Comparison of ENCODE assay signal across 1 cellular context in the genomic region with DNA sequence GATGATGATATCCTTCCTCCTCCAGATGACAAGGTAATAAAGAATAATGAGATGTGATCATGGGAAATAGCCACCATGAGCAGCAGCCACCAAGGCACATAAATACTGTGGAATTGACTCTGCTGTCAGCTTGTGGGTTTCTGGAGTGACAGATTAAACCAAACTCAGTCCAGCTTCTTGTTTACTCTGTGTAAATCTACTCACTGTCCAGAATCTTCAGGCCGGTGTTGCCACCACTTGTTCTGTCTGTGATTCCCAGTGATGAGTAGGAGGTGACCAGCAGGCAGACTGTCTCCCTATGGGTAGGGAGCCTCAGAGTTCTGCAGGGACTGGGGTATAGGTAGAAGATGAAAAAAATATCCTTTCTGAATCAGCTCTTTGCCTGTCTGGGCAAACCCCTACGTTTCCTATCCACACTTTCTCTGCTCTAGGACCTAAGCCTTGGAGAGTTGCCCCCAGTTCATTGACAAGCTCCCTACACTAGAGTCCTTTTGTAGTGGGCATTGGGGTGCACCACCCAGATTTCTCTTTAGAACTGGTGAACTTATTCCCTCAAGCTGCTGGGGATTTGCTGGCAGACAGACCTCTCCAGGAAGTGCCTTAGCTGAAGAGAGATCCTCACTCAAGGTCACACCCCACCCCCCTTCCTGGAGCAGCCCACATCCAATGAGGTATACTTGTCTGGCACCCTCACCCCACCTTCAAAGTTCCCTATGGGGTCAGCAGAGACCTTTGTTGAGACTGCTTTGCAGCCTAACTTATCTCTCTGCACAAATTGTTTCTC.
TF ChIP-seq lines count a peak whose summit lies in the region.

No MANE protein-coding gene starts in this region.

TF ChIP-seq in HepG2, 621 proteins besides CTCF, POLR2A, EP300 and RAD21 (continued from another document and continues in another):
- TF ChIP-seq, protein P1, sequence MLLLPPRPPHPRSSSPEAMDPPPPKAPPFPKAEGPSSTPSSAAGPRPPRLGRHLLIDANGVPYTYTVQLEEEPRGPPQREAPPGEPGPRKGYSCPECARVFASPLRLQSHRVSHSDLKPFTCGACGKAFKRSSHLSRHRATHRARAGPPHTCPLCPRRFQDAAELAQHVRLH (CRISPR knock-in tag; IDR thresholded peaks at IDR 0.05; ENCODE audit: borderline replicate concordance, low read depth), result 0 out of 2 replicates have a peak, but pooled peaks have one; percentile 47
- TF ChIP-seq, protein P2, sequence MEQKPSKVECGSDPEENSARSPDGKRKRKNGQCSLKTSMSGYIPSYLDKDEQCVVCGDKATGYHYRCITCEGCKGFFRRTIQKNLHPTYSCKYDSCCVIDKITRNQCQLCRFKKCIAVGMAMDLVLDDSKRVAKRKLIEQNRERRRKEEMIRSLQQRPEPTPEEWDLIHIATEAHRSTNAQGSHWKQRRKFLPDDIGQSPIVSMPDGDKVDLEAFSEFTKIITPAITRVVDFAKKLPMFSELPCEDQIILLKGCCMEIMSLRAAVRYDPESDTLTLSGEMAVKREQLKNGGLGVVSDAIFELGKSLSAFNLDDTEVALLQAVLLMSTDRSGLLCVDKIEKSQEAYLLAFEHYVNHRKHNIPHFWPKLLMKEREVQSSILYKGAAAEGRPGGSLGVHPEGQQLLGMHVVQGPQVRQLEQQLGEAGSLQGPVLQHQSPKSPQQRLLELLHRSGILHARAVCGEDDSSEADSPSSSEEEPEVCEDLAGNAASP (CRISPR knock-in tag; IDR thresholded peaks at IDR 0.05; ENCODE audit: borderline replicate concordance), result 0 out of 2 replicates have a peak, but pooled peaks have one; percentile 14
- no peak for TF ChIP-seq NR2C2 (CRISPR knock-in tag; IDR thresholded peaks at IDR 0.05; ENCODE audit: borderline replicate concordance)
- TF ChIP-seq, protein P3, sequence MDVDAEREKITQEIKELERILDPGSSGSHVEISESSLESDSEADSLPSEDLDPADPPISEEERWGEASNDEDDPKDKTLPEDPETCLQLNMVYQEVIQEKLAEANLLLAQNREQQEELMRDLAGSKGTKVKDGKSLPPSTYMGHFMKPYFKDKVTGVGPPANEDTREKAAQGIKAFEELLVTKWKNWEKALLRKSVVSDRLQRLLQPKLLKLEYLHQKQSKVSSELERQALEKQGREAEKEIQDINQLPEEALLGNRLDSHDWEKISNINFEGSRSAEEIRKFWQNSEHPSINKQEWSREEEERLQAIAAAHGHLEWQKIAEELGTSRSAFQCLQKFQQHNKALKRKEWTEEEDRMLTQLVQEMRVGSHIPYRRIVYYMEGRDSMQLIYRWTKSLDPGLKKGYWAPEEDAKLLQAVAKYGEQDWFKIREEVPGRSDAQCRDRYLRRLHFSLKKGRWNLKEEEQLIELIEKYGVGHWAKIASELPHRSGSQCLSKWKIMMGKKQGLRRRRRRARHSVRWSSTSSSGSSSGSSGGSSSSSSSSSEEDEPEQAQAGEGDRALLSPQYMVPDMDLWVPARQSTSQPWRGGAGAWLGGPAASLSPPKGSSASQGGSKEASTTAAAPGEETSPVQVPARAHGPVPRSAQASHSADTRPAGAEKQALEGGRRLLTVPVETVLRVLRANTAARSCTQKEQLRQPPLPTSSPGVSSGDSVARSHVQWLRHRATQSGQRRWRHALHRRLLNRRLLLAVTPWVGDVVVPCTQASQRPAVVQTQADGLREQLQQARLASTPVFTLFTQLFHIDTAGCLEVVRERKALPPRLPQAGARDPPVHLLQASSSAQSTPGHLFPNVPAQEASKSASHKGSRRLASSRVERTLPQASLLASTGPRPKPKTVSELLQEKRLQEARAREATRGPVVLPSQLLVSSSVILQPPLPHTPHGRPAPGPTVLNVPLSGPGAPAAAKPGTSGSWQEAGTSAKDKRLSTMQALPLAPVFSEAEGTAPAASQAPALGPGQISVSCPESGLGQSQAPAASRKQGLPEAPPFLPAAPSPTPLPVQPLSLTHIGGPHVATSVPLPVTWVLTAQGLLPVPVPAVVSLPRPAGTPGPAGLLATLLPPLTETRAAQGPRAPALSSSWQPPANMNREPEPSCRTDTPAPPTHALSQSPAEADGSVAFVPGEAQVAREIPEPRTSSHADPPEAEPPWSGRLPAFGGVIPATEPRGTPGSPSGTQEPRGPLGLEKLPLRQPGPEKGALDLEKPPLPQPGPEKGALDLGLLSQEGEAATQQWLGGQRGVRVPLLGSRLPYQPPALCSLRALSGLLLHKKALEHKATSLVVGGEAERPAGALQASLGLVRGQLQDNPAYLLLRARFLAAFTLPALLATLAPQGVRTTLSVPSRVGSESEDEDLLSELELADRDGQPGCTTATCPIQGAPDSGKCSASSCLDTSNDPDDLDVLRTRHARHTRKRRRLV (CRISPR knock-in tag; IDR thresholded peaks at IDR 0.05), result no peak
- no peak for TF ChIP-seq SETDB1 (CRISPR knock-in tag; IDR thresholded peaks at IDR 0.05; ENCODE audit: borderline replicate concordance)
- 0 out of 2 replicates have a peak, but pooled peaks have one; percentile 7 for TF ChIP-seq HNF4A (CRISPR knock-in tag; IDR thresholded peaks at IDR 0.05)
- TF ChIP-seq, protein P4, sequence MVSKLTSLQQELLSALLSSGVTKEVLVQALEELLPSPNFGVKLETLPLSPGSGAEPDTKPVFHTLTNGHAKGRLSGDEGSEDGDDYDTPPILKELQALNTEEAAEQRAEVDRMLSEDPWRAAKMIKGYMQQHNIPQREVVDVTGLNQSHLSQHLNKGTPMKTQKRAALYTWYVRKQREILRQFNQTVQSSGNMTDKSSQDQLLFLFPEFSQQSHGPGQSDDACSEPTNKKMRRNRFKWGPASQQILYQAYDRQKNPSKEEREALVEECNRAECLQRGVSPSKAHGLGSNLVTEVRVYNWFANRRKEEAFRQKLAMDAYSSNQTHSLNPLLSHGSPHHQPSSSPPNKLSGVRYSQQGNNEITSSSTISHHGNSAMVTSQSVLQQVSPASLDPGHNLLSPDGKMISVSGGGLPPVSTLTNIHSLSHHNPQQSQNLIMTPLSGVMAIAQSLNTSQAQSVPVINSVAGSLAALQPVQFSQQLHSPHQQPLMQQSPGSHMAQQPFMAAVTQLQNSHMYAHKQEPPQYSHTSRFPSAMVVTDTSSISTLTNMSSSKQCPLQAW (CRISPR knock-in tag; IDR thresholded peaks at IDR 0.05), result no peak
- no peak for TF ChIP-seq HHEX (CRISPR knock-in tag; IDR thresholded peaks at IDR 0.05)
- no peak for TF ChIP-seq ZNF549 (CRISPR knock-in tag; IDR thresholded peaks at IDR 0.05)
- no peak for TF ChIP-seq ZNF430 (CRISPR knock-in tag; IDR thresholded peaks at IDR 0.05)
- TF ChIP-seq FLYWCH1 (CRISPR knock-in tag; IDR thresholded peaks at IDR 0.05), result no peak
- TF ChIP-seq NR2F6 (IDR thresholded peaks at IDR 0.05), result no peak
- TF ChIP-seq NR2F6 (CRISPR knock-in tag; IDR thresholded peaks at IDR 0.05), result no peak
- no peak for TF ChIP-seq CBFB (CRISPR knock-in tag; IDR thresholded peaks at IDR 0.05)
- TF ChIP-seq ZNF7 (CRISPR knock-in tag; IDR thresholded peaks at IDR 0.05), result peak; percentile 91
- no peak for TF ChIP-seq NCOA1 (CRISPR knock-in tag; IDR thresholded peaks at IDR 0.05)
- no peak for TF ChIP-seq HMGA1 (CRISPR knock-in tag; conservative IDR thresholded peaks at IDR 0.05)
- TF ChIP-seq, protein P5, sequence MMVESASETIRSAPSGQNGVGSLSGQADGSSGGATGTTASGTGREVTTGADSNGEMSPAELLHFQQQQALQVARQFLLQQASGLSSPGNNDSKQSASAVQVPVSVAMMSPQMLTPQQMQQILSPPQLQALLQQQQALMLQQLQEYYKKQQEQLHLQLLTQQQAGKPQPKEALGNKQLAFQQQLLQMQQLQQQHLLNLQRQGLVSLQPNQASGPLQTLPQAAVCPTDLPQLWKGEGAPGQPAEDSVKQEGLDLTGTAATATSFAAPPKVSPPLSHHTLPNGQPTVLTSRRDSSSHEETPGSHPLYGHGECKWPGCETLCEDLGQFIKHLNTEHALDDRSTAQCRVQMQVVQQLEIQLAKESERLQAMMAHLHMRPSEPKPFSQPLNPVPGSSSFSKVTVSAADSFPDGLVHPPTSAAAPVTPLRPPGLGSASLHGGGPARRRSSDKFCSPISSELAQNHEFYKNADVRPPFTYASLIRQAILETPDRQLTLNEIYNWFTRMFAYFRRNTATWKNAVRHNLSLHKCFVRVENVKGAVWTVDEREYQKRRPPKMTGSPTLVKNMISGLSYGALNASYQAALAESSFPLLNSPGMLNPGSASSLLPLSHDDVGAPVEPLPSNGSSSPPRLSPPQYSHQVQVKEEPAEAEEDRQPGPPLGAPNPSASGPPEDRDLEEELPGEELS (CRISPR knock-in tag; IDR thresholded peaks at IDR 0.05), result 0 out of 2 replicates have a peak, but pooled peaks have one; percentile 28
- no peak for TF ChIP-seq THAP11 (CRISPR knock-in tag; IDR thresholded peaks at IDR 0.05)
- TF ChIP-seq, protein P6, sequence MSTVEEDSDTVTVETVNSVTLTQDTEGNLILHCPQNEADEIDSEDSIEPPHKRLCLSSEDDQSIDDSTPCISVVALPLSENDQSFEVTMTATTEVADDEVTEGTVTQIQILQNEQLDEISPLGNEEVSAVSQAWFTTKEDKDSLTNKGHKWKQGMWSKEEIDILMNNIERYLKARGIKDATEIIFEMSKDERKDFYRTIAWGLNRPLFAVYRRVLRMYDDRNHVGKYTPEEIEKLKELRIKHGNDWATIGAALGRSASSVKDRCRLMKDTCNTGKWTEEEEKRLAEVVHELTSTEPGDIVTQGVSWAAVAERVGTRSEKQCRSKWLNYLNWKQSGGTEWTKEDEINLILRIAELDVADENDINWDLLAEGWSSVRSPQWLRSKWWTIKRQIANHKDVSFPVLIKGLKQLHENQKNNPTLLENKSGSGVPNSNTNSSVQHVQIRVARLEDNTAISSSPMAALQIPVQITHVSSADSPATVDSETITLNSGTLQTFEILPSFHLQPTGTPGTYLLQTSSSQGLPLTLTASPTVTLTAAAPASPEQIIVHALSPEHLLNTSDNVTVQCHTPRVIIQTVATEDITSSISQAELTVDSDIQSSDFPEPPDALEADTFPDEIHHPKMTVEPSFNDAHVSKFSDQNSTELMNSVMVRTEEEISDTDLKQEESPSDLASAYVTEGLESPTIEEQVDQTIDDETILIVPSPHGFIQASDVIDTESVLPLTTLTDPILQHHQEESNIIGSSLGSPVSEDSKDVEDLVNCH (CRISPR knock-in tag; IDR thresholded peaks at IDR 0.05), result no peak
- no peak for TF ChIP-seq SRSF4 (IDR thresholded peaks at IDR 0.05; ENCODE audit: low read depth, low read length, poor library complexity, severe bottlenecking)
- TF ChIP-seq MTA3 (CRISPR knock-in tag; IDR thresholded peaks at IDR 0.05), result no peak
- no peak for TF ChIP-seq MEIS2 (CRISPR knock-in tag; IDR thresholded peaks at IDR 0.05)
- TF ChIP-seq, protein P7, sequence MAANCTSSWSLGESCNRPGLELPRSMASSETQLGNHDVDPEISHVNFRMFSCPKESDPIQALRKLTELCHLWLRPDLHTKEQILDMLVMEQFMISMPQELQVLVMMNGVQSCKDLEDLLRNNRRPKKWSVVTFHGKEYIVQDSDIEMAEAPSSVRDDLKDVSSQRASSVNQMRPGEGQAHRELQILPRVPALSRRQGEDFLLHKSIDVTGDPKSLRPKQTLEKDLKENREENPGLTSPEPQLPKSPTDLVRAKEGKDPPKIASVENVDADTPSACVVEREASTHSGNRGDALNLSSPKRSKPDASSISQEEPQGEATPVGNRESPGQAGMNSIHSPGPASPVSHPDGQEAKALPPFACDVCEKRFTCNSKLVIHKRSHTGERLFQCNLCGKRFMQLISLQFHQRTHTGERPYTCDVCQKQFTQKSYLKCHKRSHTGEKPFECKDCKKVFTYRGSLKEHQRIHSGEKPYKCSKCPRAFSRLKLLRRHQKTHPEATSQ (CRISPR knock-in tag; IDR thresholded peaks at IDR 0.05; ENCODE audit: borderline replicate concordance), result no peak
- TF ChIP-seq ZSCAN22 (CRISPR knock-in tag; IDR thresholded peaks at IDR 0.05), result no peak
- no peak for TF ChIP-seq ZNF713 (CRISPR knock-in tag; IDR thresholded peaks at IDR 0.05)
- TF ChIP-seq, protein P8, sequence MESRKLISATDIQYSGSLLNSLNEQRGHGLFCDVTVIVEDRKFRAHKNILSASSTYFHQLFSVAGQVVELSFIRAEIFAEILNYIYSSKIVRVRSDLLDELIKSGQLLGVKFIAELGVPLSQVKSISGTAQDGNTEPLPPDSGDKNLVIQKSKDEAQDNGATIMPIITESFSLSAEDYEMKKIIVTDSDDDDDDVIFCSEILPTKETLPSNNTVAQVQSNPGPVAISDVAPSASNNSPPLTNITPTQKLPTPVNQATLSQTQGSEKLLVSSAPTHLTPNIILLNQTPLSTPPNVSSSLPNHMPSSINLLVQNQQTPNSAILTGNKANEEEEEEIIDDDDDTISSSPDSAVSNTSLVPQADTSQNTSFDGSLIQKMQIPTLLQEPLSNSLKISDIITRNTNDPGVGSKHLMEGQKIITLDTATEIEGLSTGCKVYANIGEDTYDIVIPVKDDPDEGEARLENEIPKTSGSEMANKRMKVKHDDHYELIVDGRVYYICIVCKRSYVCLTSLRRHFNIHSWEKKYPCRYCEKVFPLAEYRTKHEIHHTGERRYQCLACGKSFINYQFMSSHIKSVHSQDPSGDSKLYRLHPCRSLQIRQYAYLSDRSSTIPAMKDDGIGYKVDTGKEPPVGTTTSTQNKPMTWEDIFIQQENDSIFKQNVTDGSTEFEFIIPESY (CRISPR knock-in tag; IDR thresholded peaks at IDR 0.05), result no peak
- no peak for TF ChIP-seq PHF20 (CRISPR knock-in tag; IDR thresholded peaks at IDR 0.05)
- TF ChIP-seq POLR2AphosphoS5 (IDR thresholded peaks at IDR 0.05; ENCODE audit: low read depth, low read length), result no peak
- TF ChIP-seq TOE1 (CRISPR knock-in tag; IDR thresholded peaks at IDR 0.05), result no peak
- no peak for TF ChIP-seq FOXP1 (IDR thresholded peaks at IDR 0.05)
- peak; percentile 21; the same call in 1 of the 2 replicates for TF ChIP-seq FOXP1 (CRISPR knock-in tag; IDR thresholded peaks at IDR 0.05)
- TF ChIP-seq HOXA5 (CRISPR knock-in tag; IDR thresholded peaks at IDR 0.05), result 0 out of 2 replicates have a peak, but pooled peaks have one; percentile 56
